In genomic region chr20:8853805-8854338, GRCh38 we compare ENCODE assay signal across 8 cellular contexts.
DNase-seq lines count a peak whose midpoint lies in the region; ATAC-seq, FAIRE-seq and TF ChIP-seq lines count a peak whose summit lies in the region.

No MANE protein-coding gene starts in this region.

- ATAC-seq in GM19351 (IDR thresholded peaks at IDR 0.05; ENCODE audit: unreplicated experiment): peak; percentile 95
- ATAC-seq in HG03460 (IDR thresholded peaks at IDR 0.05; ENCODE audit: unreplicated experiment): peak; percentile 93

- no peak for FAIRE-seq in D721Med (lab: Jason Lieb, UNC)

- peak overlapping the region; percentile 38 to 70 (median 60) for H3K27ac ChIP-seq in sigmoid colon

- peak; percentile 15 for DNase-seq in D721Med (ENCODE audit: insufficient read length, low spot score)
- DNase-seq in NCI-H446 treated with DMSO at 0.1 percent for 48 hours (lab: John Stamatoyannopoulos, UW): peak; percentile 56
- peak; percentile 58 for DNase-seq in amniotic stem cell (lab: John Stamatoyannopoulos, UW)
- DNase-seq in hepatic stellate cell (ENCODE audit: low spot score): peak; percentile 55
- DNase-seq in sigmoid colon: no peak
- DNase-seq in activated CD8-positive, alpha-beta memory T cell treated with anti-CD3 and anti-CD28 coated beads for 24 hours: no peak

- no peak for TF ChIP-seq POLR2A in sigmoid colon (IDR thresholded peaks at IDR 0.05)

- H3K27me3 ChIP-seq in sigmoid colon: no peaks in the 10 kb centered on the region

- no peak for TF ChIP-seq EP300 in sigmoid colon (IDR thresholded peaks at IDR 0.05)

- WGBS in sigmoid colon, 2 donors: 18 to 23% methylated on average over 6 of the region's 6 CpGs

- intact Hi-C loops in sigmoid colon (cut with DNase I): loop anchor here (2.0 to 5.0 kb wide), 2 partner anchors 218 to 505 kb away; no protein-coding TSS in a partner anchor

- H3K4me1 ChIP-seq in sigmoid colon: peaks cover 0 to 41% (median 8%) of the 10 kb centered on the region in 4 donors

- H3K9me3 ChIP-seq in sigmoid colon: no peaks in the 10 kb centered on the region

- peak overlapping the region in 1 of 4 donors; percentile 1 for H3K4me3 ChIP-seq in sigmoid colon

- H3K36me3 ChIP-seq in sigmoid colon: no peaks in the 10 kb centered on the region

- TF ChIP-seq CTCF in D721Med (IDR thresholded peaks at IDR 0.05; ENCODE audit: insufficient read depth, missing control alignments) (peak; percentile 92), sigmoid colon (IDR thresholded peaks at IDR 0.05) (peak; percentile 61 to 90 (median 84))

Comparison
In these comparisons a context has a peak if more than half of its experiments do, and no peak if none do; other contexts are left out.
1. DNase-seq: peak in D721Med (single experiment), NCI-H446 treated with DMSO at 0.1 percent for 48 hours (single experiment), amniotic stem cell (single experiment) and hepatic stellate cell (single experiment); none in sigmoid colon (single experiment) and activated CD8-positive, alpha-beta memory T cell treated with anti-CD3 and anti-CD28 coated beads for 24 hours (single experiment).